In the genomic region with DNA sequence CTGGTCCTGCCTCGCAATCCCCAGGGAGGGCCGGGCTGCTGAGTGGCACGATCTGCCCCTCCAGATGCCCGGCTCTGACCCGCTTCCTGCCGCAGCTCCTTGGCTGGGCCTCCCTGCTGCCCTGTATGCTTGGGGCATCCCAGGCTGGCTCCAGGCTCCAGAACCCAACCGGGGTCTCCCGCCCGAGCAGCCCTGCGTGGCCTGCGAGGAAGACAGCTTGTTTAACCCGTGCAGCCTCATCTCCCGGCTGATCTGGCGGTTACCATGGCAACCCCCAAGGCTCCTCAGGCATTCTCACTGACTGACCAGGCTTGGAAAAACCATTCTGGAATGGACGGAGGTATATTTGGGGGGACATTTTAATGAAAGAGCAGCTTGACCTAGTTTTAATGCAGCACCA, we compare ENCODE assay signal across 13 cellular contexts.
DNase-seq lines count a peak whose midpoint lies in the region; ATAC-seq and TF ChIP-seq lines count a peak whose summit lies in the region.
"Had no signal": no experiment of that assay in that cellular context is flagged by ENCODE, and none has a peak within 500 bp of the region (broad histone marks: within the 10 kb centered on the region; RNA-seq: fewer than 3 reads in every experiment).

No MANE protein-coding gene starts in this region.

- H3F3A ChIP-seq in neural cell (ENCODE audit: insufficient read depth, low read length, poor library complexity, severe bottlenecking) = no peaks in the 10 kb centered on the region

- H3K4me1 Mint-ChIP-seq in endodermal cell = peaks cover 6% of the 10 kb centered on the region
- no peaks in the 10 kb centered on the region for H3K4me1 Mint-ChIP-seq in CD14-positive monocyte
- H3K4me1 Mint-ChIP-seq: CD4-positive, CD25-positive, alpha-beta regulatory T cell had no signal

- H3K9me3 ChIP-seq in endodermal cell (ENCODE audit: control insufficient read depth, low read length) = no peaks in the 10 kb centered on the region
- no peaks in the 10 kb centered on the region for H3K9me3 ChIP-seq in neural cell (ENCODE audit: low read length)
- no peaks in the 10 kb centered on the region for H3K9me3 ChIP-seq in esophagus squamous epithelium

- no peaks in the 10 kb centered on the region for H3K79me2 ChIP-seq in neural cell (replicated peaks; ENCODE audit: insufficient read depth, low read length)

- H3K27ac Mint-ChIP-seq in endodermal cell (no peak overlapping the region), CD14-positive monocyte (no peak overlapping the region)
- H3K27ac Mint-ChIP-seq: CD4-positive, CD25-positive, alpha-beta regulatory T cell had no signal

- WGBS in endodermal cell (ENCODE audit: insufficient coverage in 1 of 2, insufficient read length in 1 of 2), 2 experiments = 40 to 84% methylated on average over 9 to 15 of the region's 15 CpGs
- WGBS in esophagus squamous epithelium, 2 donors = 60 to 64% methylated on average over 10 to 11 of the region's 15 CpGs

- H3K27me3 ChIP-seq in endodermal cell (ENCODE audit: control insufficient read depth, insufficient read depth, low read length, poor library complexity, severe bottlenecking) = no peaks in the 10 kb centered on the region
- no peaks in the 10 kb centered on the region for H3K27me3 ChIP-seq in neural cell (ENCODE audit: insufficient read depth, low read depth, low read length)
- peaks cover 0 to 5% (median 0%) of the 10 kb centered on the region in 4 donors for H3K27me3 ChIP-seq in esophagus squamous epithelium

- no peak overlapping the region for H3K4me3 ChIP-seq in endodermal cell (ENCODE audit: low read length)
- H3K4me3 ChIP-seq in neural cell (ENCODE audit: low read length) = peak overlapping the region; percentile 29
- H3K4me3 ChIP-seq in esophagus squamous epithelium = no peak overlapping the region

- no peak for TF ChIP-seq EP300 in neural cell (conservative IDR thresholded peaks at IDR 0.05; ENCODE audit: poor library complexity, severe bottlenecking)

- H3K9ac ChIP-seq in endodermal cell (ENCODE audit: extremely low read depth, low read length, poor library complexity, severe bottlenecking) = no peak overlapping the region
- H3K9ac ChIP-seq in neural cell (ENCODE audit: low read length) = peak overlapping the region; percentile 47
- H3K9ac ChIP-seq: KMS-11 had no signal

- H3K27ac ChIP-seq in endodermal cell (ENCODE audit: low read depth, low read length) (no peak overlapping the region), neural cell (ENCODE audit: low read length) (peak overlapping the region; percentile 47), esophagus squamous epithelium (no peak overlapping the region)
- H3K27ac ChIP-seq: KMS-11 had no signal

- intact Hi-C loops in esophagus squamous epithelium (cut with DNase I) (no loop called here), CD14-positive monocyte (cut with micrococcal nuclease) (no loop called here)

- H3K36me3 Mint-ChIP-seq in endodermal cell (ENCODE audit: low read depth) (no peaks in the 10 kb centered on the region), CD14-positive monocyte (no peaks in the 10 kb centered on the region)
- H3K36me3 Mint-ChIP-seq: CD4-positive, CD25-positive, alpha-beta regulatory T cell had no signal

- no peaks in the 10 kb centered on the region for H4K20me1 ChIP-seq in neural cell (ENCODE audit: insufficient read depth)

- ATAC-seq in GM21528 (IDR thresholded peaks at IDR 0.05; ENCODE audit: low FRiP score, unreplicated experiment) = no peak
- ATAC-seq in HG02973 (IDR thresholded peaks at IDR 0.05; ENCODE audit: unreplicated experiment) = no peak

- H3K4me1 ChIP-seq in endodermal cell (ENCODE audit: control insufficient read depth, insufficient read depth, low read length) (no peaks in the 10 kb centered on the region), esophagus squamous epithelium (no peaks in the 10 kb centered on the region)

- H3K27me3 Mint-ChIP-seq in endodermal cell (ENCODE audit: insufficient read depth) (no peaks in the 10 kb centered on the region), CD14-positive monocyte (ENCODE audit: low read depth in 3 of 3) (peaks cover 1 to 2% (median 2%) of the 10 kb centered on the region in 3 donors)

- no peaks in the 10 kb centered on the region for H3K36me3 ChIP-seq in endodermal cell (ENCODE audit: control insufficient read depth, insufficient read depth, low read length)
- no peaks in the 10 kb centered on the region for H3K36me3 ChIP-seq in neural cell (ENCODE audit: insufficient read depth, low read length)
- no peaks in the 10 kb centered on the region for H3K36me3 ChIP-seq in esophagus squamous epithelium

- no peak for TF ChIP-seq RAD21 in neural cell (conservative IDR thresholded peaks at IDR 0.05)

- no peak for TF ChIP-seq CTCF in endodermal cell (conservative IDR thresholded peaks at IDR 0.05)
- TF ChIP-seq CTCF in neural cell (IDR thresholded peaks at IDR 0.05; ENCODE audit: poor library complexity, severe bottlenecking) = no peak
- no peak for TF ChIP-seq CTCF in esophagus squamous epithelium (IDR thresholded peaks at IDR 0.05)
- no peak for TF ChIP-seq CTCF in CD14-positive monocyte (IDR thresholded peaks at IDR 0.05)

- H3K4me3 Mint-ChIP-seq in endodermal cell (no peak overlapping the region), CD14-positive monocyte (no peak overlapping the region)
- H3K4me3 Mint-ChIP-seq: CD4-positive, CD25-positive, alpha-beta regulatory T cell had no signal

- no peak overlapping the region for H2AFZ ChIP-seq in neural cell (ENCODE audit: low read depth, low read length)

- TF ChIP-seq POLR2A in esophagus squamous epithelium (IDR thresholded peaks at IDR 0.05) = no peak

- no peaks in the 10 kb centered on the region for H3K9me3 Mint-ChIP-seq in endodermal cell
- H3K9me3 Mint-ChIP-seq in CD14-positive monocyte = peaks cover 0 to 1% (median 0%) of the 10 kb centered on the region in 7 donors

- peak; percentile 51 for DNase-seq in ELF-1 (ENCODE audit: low read depth, low spot score)
- peak; percentile 80 for DNase-seq in SK-N-DZ (ENCODE audit: low spot score)
- DNase-seq in endodermal cell = peak; percentile 69
- no peak for DNase-seq in esophagus squamous epithelium (lab: John Stamatoyannopoulos, UW)
- DNase-seq in CD14-positive monocyte (ENCODE audit: low spot score) = no peak
- DNase-seq: Calu3; CD4-positive, CD25-positive, alpha-beta regulatory T cell; NCI-H1930; NCI-H510A had no signal

- H3K9me2 ChIP-seq in neural cell (ENCODE audit: insufficient read depth, low read length) = no peaks in the 10 kb centered on the region

- H3K4me2 ChIP-seq in neural cell (ENCODE audit: low read length) = no peak overlapping the region
- H3K4me2 ChIP-seq: KMS-11 had no signal

TF ChIP-seq in neural cell, 6 proteins besides CTCF, POLR2A, EP300 and RAD21:
- TF ChIP-seq, protein P1, sequence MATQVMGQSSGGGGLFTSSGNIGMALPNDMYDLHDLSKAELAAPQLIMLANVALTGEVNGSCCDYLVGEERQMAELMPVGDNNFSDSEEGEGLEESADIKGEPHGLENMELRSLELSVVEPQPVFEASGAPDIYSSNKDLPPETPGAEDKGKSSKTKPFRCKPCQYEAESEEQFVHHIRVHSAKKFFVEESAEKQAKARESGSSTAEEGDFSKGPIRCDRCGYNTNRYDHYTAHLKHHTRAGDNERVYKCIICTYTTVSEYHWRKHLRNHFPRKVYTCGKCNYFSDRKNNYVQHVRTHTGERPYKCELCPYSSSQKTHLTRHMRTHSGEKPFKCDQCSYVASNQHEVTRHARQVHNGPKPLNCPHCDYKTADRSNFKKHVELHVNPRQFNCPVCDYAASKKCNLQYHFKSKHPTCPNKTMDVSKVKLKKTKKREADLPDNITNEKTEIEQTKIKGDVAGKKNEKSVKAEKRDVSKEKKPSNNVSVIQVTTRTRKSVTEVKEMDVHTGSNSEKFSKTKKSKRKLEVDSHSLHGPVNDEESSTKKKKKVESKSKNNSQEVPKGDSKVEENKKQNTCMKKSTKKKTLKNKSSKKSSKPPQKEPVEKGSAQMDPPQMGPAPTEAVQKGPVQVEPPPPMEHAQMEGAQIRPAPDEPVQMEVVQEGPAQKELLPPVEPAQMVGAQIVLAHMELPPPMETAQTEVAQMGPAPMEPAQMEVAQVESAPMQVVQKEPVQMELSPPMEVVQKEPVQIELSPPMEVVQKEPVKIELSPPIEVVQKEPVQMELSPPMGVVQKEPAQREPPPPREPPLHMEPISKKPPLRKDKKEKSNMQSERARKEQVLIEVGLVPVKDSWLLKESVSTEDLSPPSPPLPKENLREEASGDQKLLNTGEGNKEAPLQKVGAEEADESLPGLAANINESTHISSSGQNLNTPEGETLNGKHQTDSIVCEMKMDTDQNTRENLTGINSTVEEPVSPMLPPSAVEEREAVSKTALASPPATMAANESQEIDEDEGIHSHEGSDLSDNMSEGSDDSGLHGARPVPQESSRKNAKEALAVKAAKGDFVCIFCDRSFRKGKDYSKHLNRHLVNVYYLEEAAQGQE (IDR thresholded peaks at IDR 0.05; ENCODE audit: borderline replicate concordance) = peak; percentile 21
- no peak for TF ChIP-seq TAF1 (IDR thresholded peaks at IDR 0.05; ENCODE audit: low read depth)

Comparison
In these comparisons a context has a peak if more than half of its experiments do, and no peak if none do; other contexts are left out.
1. DNase-seq: peak in ELF-1 (single experiment), SK-N-DZ (single experiment) and endodermal cell (single experiment); none in esophagus squamous epithelium (single experiment) and CD14-positive monocyte (single experiment).